1 cellular context compared by ENCODE assay signal in the genomic region with DNA sequence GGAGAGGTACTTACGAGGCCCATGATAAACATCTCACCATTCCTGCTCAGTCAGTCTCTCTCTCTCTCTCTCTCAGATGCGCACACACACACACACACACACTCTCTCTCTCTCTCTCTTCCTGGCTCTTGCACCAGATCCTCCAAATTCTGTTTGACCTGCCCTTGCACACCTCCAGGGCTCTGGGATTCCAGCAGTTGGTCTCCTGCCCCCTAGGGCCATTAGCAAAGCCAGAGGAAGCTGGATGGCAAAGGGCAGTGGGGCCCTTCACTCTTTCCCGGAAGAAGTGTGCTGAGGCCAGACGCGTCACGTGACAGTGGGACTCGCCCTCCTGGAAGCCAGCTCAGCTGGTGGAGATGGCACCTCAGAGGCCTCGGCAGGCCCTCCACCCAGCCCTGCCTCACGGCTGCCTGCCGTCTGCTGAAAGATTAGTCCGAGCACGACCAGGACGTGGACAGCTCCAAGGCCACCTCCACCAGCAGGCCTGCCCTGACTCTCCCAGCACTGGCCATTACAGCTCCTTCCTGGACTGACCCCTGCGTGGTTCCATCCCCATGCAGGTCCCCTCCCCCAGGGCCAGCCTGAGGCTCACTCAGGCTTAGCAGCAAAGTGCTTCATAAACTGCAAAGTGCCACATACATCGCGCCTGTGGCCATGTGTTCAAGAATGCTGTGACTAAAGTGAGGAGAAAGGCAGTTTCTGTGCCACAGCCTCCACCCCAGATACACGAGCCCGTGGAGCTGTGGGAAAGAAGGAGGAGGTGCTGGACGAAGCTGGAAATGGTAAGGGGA.
A peak's percentile ranks its signal among the peaks of the same experiment; 100 is the strongest.
TF ChIP-seq lines count a peak whose summit lies in the region.

No MANE protein-coding gene starts in this region.

TF ChIP-seq in HepG2, 621 proteins besides CTCF, POLR2A, EP300 and RAD21 (continued from another document and continues in another):
- TF ChIP-seq ATF3 (CRISPR knock-in tag; IDR thresholded peaks at IDR 0.05) (0 out of 2 replicates have a peak, but pooled peaks have one; percentile 36), TARDBP (CRISPR knock-in tag; IDR thresholded peaks at IDR 0.05) (peak; percentile 74; the same call in 1 of the 2 replicates), CEBPG (CRISPR knock-in tag; IDR thresholded peaks at IDR 0.05) (peak; percentile 65), PHF5A (CRISPR knock-in tag; IDR thresholded peaks at IDR 0.05; ENCODE audit: low read depth, unreplicated experiment) (peak; percentile 45), ETV6 (CRISPR knock-in tag; conservative IDR thresholded peaks at IDR 0.05) (peak; percentile 99), ZBED4 (CRISPR knock-in tag; IDR thresholded peaks at IDR 0.05; ENCODE audit: borderline replicate concordance) (peak; percentile 56; the same call in 1 of the 2 replicates), HNRNPUL1 (IDR thresholded peaks at IDR 0.05; ENCODE audit: low read depth, low read length) (no peak), ZNF225 (CRISPR knock-in tag; IDR thresholded peaks at IDR 0.05) (peak; percentile 51), KDM2A (CRISPR knock-in tag; IDR thresholded peaks at IDR 0.05; ENCODE audit: borderline replicate concordance, low read depth) (peak; percentile 87), KAT2B (IDR thresholded peaks at IDR 0.05; ENCODE audit: borderline replicate concordance, low read depth, low read length) (no peak), NR2F1 (CRISPR knock-in tag; IDR thresholded peaks at IDR 0.05) (peak; percentile 62 to 89), ZNF850 (CRISPR knock-in tag; conservative IDR thresholded peaks at IDR 0.05) (no peak), TBX2 (CRISPR knock-in tag; IDR thresholded peaks at IDR 0.05; ENCODE audit: borderline replicate concordance) (peak; percentile 69; the same call in 1 of the 2 replicates), ZNF772 (CRISPR knock-in tag; IDR thresholded peaks at IDR 0.05) (no peak; the same call in 1 of the 2 replicates), RNF219 (CRISPR knock-in tag; IDR thresholded peaks at IDR 0.05) (0 out of 2 replicates have a peak, but pooled peaks have one; percentile 74), DR1 (CRISPR knock-in tag; IDR thresholded peaks at IDR 0.05) (0 out of 2 replicates have a peak, but pooled peaks have one; percentile 14), ZNF160 (CRISPR knock-in tag; IDR thresholded peaks at IDR 0.05) (no peak), ZNF282 (IDR thresholded peaks at IDR 0.05; ENCODE audit: partially characterized antibody) (no peak), ZNF232 (CRISPR knock-in tag; IDR thresholded peaks at IDR 0.05; ENCODE audit: borderline replicate concordance) (peak; percentile 73; the same call in 1 of the 2 replicates), FOXJ3 (CRISPR knock-in tag; IDR thresholded peaks at IDR 0.05; ENCODE audit: borderline replicate concordance) (no peak), CHD2 (IDR thresholded peaks at IDR 0.05; ENCODE audit: low read depth, low read length) (no peak), ZNF382 (CRISPR knock-in tag; IDR thresholded peaks at IDR 0.05; ENCODE audit: borderline replicate concordance) (no peak), NR2C2 (CRISPR knock-in tag; IDR thresholded peaks at IDR 0.05; ENCODE audit: borderline replicate concordance) (peak; percentile 85), PAF1 (CRISPR knock-in tag; IDR thresholded peaks at IDR 0.05) (no peak), ZNF121 (CRISPR knock-in tag; IDR thresholded peaks at IDR 0.05) (peak; percentile 41; the same call in 1 of the 2 replicates), REXO4 (CRISPR knock-in tag; IDR thresholded peaks at IDR 0.05; ENCODE audit: borderline replicate concordance) (no peak), ZNF644 (CRISPR knock-in tag; IDR thresholded peaks at IDR 0.05; ENCODE audit: low read depth) (peak; percentile 95), TEAD3 (CRISPR knock-in tag; optimal IDR thresholded peaks at IDR 0.05; ENCODE audit: borderline replicate concordance) (peak; percentile 82), ISL2 (CRISPR knock-in tag; IDR thresholded peaks at IDR 0.05) (peak; percentile 14; the same call in 1 of the 2 replicates)
- TF ChIP-seq, protein P1, sequence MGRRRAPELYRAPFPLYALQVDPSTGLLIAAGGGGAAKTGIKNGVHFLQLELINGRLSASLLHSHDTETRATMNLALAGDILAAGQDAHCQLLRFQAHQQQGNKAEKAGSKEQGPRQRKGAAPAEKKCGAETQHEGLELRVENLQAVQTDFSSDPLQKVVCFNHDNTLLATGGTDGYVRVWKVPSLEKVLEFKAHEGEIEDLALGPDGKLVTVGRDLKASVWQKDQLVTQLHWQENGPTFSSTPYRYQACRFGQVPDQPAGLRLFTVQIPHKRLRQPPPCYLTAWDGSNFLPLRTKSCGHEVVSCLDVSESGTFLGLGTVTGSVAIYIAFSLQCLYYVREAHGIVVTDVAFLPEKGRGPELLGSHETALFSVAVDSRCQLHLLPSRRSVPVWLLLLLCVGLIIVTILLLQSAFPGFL (CRISPR knock-in tag; IDR thresholded peaks at IDR 0.05) = no peak
- TF ChIP-seq, protein P2, sequence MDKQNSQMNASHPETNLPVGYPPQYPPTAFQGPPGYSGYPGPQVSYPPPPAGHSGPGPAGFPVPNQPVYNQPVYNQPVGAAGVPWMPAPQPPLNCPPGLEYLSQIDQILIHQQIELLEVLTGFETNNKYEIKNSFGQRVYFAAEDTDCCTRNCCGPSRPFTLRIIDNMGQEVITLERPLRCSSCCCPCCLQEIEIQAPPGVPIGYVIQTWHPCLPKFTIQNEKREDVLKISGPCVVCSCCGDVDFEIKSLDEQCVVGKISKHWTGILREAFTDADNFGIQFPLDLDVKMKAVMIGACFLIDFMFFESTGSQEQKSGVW (CRISPR knock-in tag; IDR thresholded peaks at IDR 0.05; ENCODE audit: borderline replicate concordance) = no peak
- TF ChIP-seq, protein P3, sequence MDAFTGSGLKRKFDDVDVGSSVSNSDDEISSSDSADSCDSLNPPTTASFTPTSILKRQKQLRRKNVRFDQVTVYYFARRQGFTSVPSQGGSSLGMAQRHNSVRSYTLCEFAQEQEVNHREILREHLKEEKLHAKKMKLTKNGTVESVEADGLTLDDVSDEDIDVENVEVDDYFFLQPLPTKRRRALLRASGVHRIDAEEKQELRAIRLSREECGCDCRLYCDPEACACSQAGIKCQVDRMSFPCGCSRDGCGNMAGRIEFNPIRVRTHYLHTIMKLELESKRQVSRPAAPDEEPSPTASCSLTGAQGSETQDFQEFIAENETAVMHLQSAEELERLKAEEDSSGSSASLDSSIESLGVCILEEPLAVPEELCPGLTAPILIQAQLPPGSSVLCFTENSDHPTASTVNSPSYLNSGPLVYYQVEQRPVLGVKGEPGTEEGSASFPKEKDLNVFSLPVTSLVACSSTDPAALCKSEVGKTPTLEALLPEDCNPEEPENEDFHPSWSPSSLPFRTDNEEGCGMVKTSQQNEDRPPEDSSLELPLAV (CRISPR knock-in tag; conservative IDR thresholded peaks at IDR 0.05; ENCODE audit: low read depth) = no peak
- TF ChIP-seq, protein P4, sequence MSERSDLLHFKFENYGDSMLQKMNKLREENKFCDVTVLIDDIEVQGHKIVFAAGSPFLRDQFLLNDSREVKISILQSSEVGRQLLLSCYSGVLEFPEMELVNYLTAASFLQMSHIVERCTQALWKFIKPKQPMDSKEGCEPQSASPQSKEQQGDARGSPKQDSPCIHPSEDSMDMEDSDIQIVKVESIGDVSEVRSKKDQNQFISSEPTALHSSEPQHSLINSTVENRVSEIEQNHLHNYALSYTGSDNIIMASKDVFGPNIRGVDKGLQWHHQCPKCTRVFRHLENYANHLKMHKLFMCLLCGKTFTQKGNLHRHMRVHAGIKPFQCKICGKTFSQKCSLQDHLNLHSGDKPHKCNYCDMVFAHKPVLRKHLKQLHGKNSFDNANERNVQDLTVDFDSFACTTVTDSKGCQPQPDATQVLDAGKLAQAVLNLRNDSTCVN (CRISPR knock-in tag; IDR thresholded peaks at IDR 0.05; ENCODE audit: borderline replicate concordance) = peak; percentile 86; the same call in 1 of the 2 replicates
- TF ChIP-seq, protein P5, sequence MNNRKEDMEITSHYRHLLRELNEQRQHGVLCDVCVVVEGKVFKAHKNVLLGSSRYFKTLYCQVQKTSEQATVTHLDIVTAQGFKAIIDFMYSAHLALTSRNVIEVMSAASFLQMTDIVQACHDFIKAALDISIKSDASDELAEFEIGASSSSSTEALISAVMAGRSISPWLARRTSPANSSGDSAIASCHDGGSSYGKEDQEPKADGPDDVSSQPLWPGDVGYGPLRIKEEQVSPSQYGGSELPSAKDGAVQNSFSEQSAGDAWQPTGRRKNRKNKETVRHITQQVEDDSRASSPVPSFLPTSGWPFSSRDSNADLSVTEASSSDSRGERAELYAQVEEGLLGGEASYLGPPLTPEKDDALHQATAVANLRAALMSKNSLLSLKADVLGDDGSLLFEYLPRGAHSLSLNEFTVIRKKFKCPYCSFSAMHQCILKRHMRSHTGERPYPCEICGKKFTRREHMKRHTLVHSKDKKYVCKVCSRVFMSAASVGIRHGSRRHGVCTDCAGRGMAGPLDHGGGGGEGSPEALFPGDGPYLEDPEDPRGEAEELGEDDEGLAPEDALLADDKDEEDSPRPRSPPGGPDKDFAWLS (CRISPR knock-in tag; IDR thresholded peaks at IDR 0.05; ENCODE audit: borderline replicate concordance) = no peak
- TF ChIP-seq, protein P6, sequence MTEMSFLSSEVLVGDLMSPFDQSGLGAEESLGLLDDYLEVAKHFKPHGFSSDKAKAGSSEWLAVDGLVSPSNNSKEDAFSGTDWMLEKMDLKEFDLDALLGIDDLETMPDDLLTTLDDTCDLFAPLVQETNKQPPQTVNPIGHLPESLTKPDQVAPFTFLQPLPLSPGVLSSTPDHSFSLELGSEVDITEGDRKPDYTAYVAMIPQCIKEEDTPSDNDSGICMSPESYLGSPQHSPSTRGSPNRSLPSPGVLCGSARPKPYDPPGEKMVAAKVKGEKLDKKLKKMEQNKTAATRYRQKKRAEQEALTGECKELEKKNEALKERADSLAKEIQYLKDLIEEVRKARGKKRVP (CRISPR knock-in tag; IDR thresholded peaks at IDR 0.05) = peak in 1 of 2 experiments; percentile 66; a peak in 1 of 4 replicates
- TF ChIP-seq, protein P7, sequence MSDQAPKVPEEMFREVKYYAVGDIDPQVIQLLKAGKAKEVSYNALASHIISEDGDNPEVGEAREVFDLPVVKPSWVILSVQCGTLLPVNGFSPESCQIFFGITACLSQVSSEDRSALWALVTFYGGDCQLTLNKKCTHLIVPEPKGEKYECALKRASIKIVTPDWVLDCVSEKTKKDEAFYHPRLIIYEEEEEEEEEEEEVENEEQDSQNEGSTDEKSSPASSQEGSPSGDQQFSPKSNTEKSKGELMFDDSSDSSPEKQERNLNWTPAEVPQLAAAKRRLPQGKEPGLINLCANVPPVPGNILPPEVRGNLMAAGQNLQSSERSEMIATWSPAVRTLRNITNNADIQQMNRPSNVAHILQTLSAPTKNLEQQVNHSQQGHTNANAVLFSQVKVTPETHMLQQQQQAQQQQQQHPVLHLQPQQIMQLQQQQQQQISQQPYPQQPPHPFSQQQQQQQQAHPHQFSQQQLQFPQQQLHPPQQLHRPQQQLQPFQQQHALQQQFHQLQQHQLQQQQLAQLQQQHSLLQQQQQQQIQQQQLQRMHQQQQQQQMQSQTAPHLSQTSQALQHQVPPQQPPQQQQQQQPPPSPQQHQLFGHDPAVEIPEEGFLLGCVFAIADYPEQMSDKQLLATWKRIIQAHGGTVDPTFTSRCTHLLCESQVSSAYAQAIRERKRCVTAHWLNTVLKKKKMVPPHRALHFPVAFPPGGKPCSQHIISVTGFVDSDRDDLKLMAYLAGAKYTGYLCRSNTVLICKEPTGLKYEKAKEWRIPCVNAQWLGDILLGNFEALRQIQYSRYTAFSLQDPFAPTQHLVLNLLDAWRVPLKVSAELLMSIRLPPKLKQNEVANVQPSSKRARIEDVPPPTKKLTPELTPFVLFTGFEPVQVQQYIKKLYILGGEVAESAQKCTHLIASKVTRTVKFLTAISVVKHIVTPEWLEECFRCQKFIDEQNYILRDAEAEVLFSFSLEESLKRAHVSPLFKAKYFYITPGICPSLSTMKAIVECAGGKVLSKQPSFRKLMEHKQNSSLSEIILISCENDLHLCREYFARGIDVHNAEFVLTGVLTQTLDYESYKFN (CRISPR knock-in tag; conservative IDR thresholded peaks at IDR 0.05) = peak; percentile 74
